In the genomic region with DNA sequence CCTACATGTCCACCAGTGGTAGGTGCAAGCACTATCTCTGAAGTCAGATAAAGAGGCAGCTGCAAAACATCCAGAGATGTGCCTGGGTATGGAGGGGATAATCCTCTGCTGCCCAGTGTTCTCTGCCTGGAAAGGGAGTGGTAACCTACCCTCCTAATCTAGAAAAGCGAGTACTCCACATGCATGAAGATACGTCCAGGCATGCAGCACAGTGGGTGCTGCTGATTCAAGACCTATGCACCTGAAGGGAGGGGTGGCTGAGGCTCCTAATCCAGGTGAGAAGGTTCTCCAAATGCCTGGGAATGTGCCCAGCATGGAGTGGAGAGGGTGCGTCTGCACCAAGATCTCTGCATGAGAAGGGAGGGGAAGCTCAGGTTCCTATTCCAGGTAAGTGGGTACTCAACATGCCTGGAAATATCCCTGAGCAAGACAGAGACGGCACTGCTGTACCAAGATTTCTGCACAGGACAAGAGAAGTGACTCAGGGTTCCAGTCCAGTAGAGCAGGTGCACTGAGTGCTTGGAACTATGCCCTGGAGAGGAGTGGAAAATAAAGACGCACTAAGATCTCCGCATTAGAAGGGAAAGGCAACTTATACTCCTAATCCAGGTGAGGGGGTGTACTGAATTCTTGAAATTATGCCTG, we compare ENCODE assay signal across 35 cellular contexts. TPM values are rescaled to one million over a fixed set of nuclear protein-coding genes. Genes with fewer than 3 reads are reported as not detected.
"Had no signal": no experiment of that assay in that cellular context is flagged by ENCODE, and none has a peak within 500 bp of the region (broad histone marks: within the 10 kb centered on the region; RNA-seq: fewer than 3 reads in every experiment).

No MANE protein-coding gene starts in this region.

- H3K9me3 Mint-ChIP-seq: immature natural killer cell; mesothelial cell of epicardium; natural killer cell treated with Interleukin-12 subunit alpha and Interleukin-12 subunit beta and Interleukin-15 and Interleukin-18, amount 100 ng/mL, for 72 hours; stimulated activated naive CD8-positive, alpha-beta T cell treated with anti-CD3 and anti-CD28 coated beads, Interleukin-15, amount 100 ng/mL, for 72 hours had no signal

- H3K36me3 Mint-ChIP-seq: immature natural killer cell; mesothelial cell of epicardium; naive B cell; natural killer cell treated with Interleukin-12 subunit alpha and Interleukin-12 subunit beta and Interleukin-15 and Interleukin-18, amount 100 ng/mL, for 72 hours had no signal

- FAIRE-seq: colon had no signal

- H3K4me3 ChIP-seq: dorsolateral prefrontal cortex, esophagus squamous epithelium, heart right ventricle, lower lobe of right lung, mucosa of descending colon, smooth muscle cell, suprapubic skin had no signal

- DNase-seq: effector CD4-positive, alpha-beta T cell; esophagus squamous epithelium; glutamatergic neuron; heart right ventricle; hippocampal formation; immature natural killer cell; islet precursor cell; kidney glomerular epithelial cell; left ventricle myocardium superior; lower lobe of right lung; mesenchymal stem cell; mucosa of descending colon; naive B cell; stimulated activated CD4-positive, alpha-beta T cell treated with anti-CD3 and anti-CD28 coated beads, Interleukin-12 subunit alpha, Interleukin-12 subunit beta, amount 100 ng/mL, for 4 hours; stimulated activated CD4-positive, alpha-beta T cell treated with anti-CD3 and anti-CD28 coated beads, Interleukin-1b, Interleukin-23, amount 100 ng/mL, for 48 hours; stimulated activated CD4-positive, alpha-beta T cell treated with anti-CD3 and anti-CD28 coated beads, Interleukin-4, amount 100 ng/mL, for 1 hour; stimulated activated CD8-positive, alpha-beta memory T cell treated with anti-CD3 and anti-CD28 coated beads, Interleukin-4, amount 100 ng/mL, for 48 hours; stimulated activated naive CD4-positive, alpha-beta T cell; stimulated activated naive CD8-positive, alpha-beta T cell treated with anti-CD3 and anti-CD28 coated beads, Interleukin-15, amount 100 ng/mL, for 72 hours; trophoblast cell had no signal

- H3K9me3 ChIP-seq: esophagus squamous epithelium, heart right ventricle, lower lobe of right lung, mucosa of descending colon, neutrophil, suprapubic skin had no signal

- H3K9ac ChIP-seq: parathyroid adenoma had no signal

- H2AFZ ChIP-seq: parathyroid adenoma had no signal

- H3K36me3 ChIP-seq: esophagus squamous epithelium, heart right ventricle, lower lobe of right lung, neutrophil, suprapubic skin had no signal

- H3K4me2 ChIP-seq: smooth muscle cell had no signal

- H3K79me2 ChIP-seq: parathyroid adenoma had no signal

- H3K4me1 Mint-ChIP-seq: immature natural killer cell; mesothelial cell of epicardium; naive B cell; neural crest cell; stimulated activated naive CD8-positive, alpha-beta T cell treated with anti-CD3 and anti-CD28 coated beads, Interleukin-15, amount 100 ng/mL, for 72 hours had no signal

- H3K27me3 ChIP-seq: heart right ventricle, neutrophil had no signal

- H3K27ac ChIP-seq: dorsolateral prefrontal cortex, epithelial cell of prostate, esophagus squamous epithelium, heart right ventricle, lower lobe of right lung, neutrophil, parathyroid adenoma, suprapubic skin had no signal

- H3K4me1 ChIP-seq: lower lobe of right lung, parathyroid adenoma, suprapubic skin had no signal

- ATAC-seq: mucosa of descending colon; sciatic nerve; stimulated activated naive CD8-positive, alpha-beta T cell treated with anti-CD3 and anti-CD28 coated beads, Interleukin-15, amount 100 ng/mL, for 72 hours had no signal

- H3K4me3 Mint-ChIP-seq: immature natural killer cell; mesothelial cell of epicardium; naive B cell; natural killer cell treated with Interleukin-12 subunit alpha and Interleukin-12 subunit beta and Interleukin-15 and Interleukin-18, amount 100 ng/mL, for 72 hours; neural crest cell; stimulated activated naive CD8-positive, alpha-beta T cell treated with anti-CD3 and anti-CD28 coated beads, Interleukin-15, amount 100 ng/mL, for 72 hours had no signal

- H3K27ac Mint-ChIP-seq: mesothelial cell of epicardium; naive B cell; natural killer cell treated with Interleukin-12 subunit alpha and Interleukin-12 subunit beta and Interleukin-15 and Interleukin-18, amount 100 ng/mL, for 72 hours; progenitor cell of endocrine pancreas; stimulated activated naive CD8-positive, alpha-beta T cell treated with anti-CD3 and anti-CD28 coated beads, Interleukin-15, amount 100 ng/mL, for 72 hours had no signal

RNA-seq across cellular contexts. Expression of a gene that starts 9.3 kb away (rescaled TPM):
- total RNA-seq: cerebellum; dorsolateral prefrontal cortex; esophagus squamous epithelium; heart right ventricle; left ventricle myocardium superior; lower lobe of right lung; mesothelial cell of epicardium; mucosa of descending colon; natural killer cell treated with Interleukin-12 subunit alpha and Interleukin-12 subunit beta and Interleukin-15 and Interleukin-18, amount 100 ng/mL, for 72 hours; neural crest cell; omental fat pad; progenitor cell of endocrine pancreas; sciatic nerve; smooth muscle cell; suprapubic skin; urinary bladder had no signal
- polyA plus RNA-seq: heart right ventricle, immature natural killer cell, smooth muscle cell, urinary bladder had no signal
